Comparison of ENCODE assay signal across 8 cellular contexts in the genomic region with DNA sequence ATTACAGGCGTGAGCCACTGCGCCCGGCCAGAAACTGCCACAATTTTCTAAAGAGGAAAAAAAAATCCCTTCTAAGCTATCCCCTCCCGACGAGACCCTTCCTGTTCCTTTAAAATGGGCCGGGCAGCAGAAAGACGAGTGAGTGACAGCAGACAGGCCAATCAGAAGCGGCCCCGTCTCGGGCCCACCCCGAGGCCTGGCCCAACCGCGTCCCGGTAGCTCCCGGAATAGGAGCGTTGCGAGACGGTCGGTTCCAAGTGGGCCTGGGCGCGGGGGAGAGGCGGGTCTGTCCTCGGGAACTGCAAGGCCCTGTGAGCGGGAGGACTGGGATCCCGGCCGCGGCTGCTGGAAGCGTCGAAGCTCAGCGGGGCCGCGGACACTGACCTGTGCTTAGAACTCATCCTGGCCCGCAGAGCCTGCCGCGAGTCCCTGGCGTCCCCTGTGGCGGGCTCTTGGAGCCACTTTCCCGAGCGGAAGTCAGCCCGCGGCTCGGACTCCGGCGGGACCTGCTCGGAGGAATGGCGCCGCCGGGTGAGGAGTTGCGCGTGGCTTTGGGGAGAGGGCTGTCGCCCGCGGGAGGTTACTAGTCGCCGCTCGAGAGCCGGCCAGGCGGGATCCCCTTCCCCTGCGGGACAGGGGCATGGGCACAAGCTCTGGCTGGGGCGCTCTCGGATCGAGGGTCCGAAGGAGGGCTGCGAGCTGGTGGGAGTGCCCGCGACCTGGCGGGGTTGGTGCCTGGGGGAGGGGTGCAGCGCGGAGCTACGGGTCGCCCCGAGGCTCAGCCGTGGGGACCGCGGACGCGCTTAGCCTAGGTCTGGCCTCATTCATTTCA. TPM values are rescaled to one million over a fixed set of nuclear protein-coding genes. Genes with fewer than 3 reads are reported as not detected.
DNase-seq lines count a peak whose midpoint lies in the region; ATAC-seq and TF ChIP-seq lines count a peak whose summit lies in the region.

A gene (minus strand): TSS at position 710 of the 832 bp plus-strand sequence.
A gene (plus strand): TSS at position 492 of the 832 bp plus-strand sequence. CDS start 27 bp downstream, at position 519.

- H3K9me3 ChIP-seq in osteoblast (ENCODE audit: low read depth, low read length) (no peaks in the 10 kb centered on the region), thoracic aorta (no peaks in the 10 kb centered on the region)

- H3K4me1 Mint-ChIP-seq in activated naive CD8-positive, alpha-beta T cell treated with anti-CD3 and anti-CD28 coated beads for 36 hours, result peaks cover 35% of the 10 kb centered on the region
- peaks cover 13% of the 10 kb centered on the region for H3K4me1 Mint-ChIP-seq in glutamatergic neuron (ENCODE audit: low read depth, unreplicated experiment)

- peaks cover 31% of the 10 kb centered on the region for H4K20me1 ChIP-seq in osteoblast (ENCODE audit: insufficient read depth, low read length)

- peak within 1 kb of the TSS; percentile 95 for H2AFZ ChIP-seq in osteoblast (ENCODE audit: low read length)

- peak; percentile 94 for ATAC-seq in HG02642 (IDR thresholded peaks at IDR 0.05; ENCODE audit: poor library complexity, unreplicated experiment)
- peak; percentile 96 for ATAC-seq in thoracic aorta (ENCODE audit: insufficient number of reproducible peaks, low FRiP score, low read depth)

- H3K27me3 ChIP-seq in osteoblast (ENCODE audit: insufficient read depth, low read length) (no peaks in the 10 kb centered on the region), thoracic aorta (replicated peaks; ENCODE audit: insufficient read depth) (no peaks in the 10 kb centered on the region)

- H3K27ac ChIP-seq in osteoblast (ENCODE audit: low read depth, low read length), result peak within 1 kb of the TSS; percentile 93
- H3K27ac ChIP-seq in thoracic aorta, result peak within 1 kb of the TSS; percentile 90 to 99

- TF ChIP-seq CTCF in glutamatergic neuron (IDR thresholded peaks at IDR 0.05; ENCODE audit: partially characterized antibody, unreplicated experiment), result no peak
- TF ChIP-seq CTCF in osteoblast (IDR thresholded peaks at IDR 0.05; ENCODE audit: extremely low read depth, low read depth, low read length), result no peak
- no peak for TF ChIP-seq CTCF in thoracic aorta (IDR thresholded peaks at IDR 0.05)

- peak within 1 kb of the TSS; percentile 100 for H3K4me2 ChIP-seq in osteoblast (ENCODE audit: insufficient read depth, low read length)

- DNase-seq in NCI-H1105 (lab: John Stamatoyannopoulos, UW), result peak; percentile 97
- DNase-seq in SKM-1 (lab: John Stamatoyannopoulos, UW; ENCODE audit: unreplicated experiment), result peak; percentile 92
- DNase-seq in activated naive CD8-positive, alpha-beta T cell treated with anti-CD3 and anti-CD28 coated beads for 36 hours, result peak; percentile 94
- peak; percentile 98 for DNase-seq in glutamatergic neuron
- peak; percentile 97 for DNase-seq in osteoblast (ENCODE audit: insufficient read length, low spot score, missing footprints)
- DNase-seq in thoracic aorta (ENCODE audit: low spot score), result peak; percentile 89

- peak within 1 kb of the TSS; percentile 94 for H3K27ac Mint-ChIP-seq in activated naive CD8-positive, alpha-beta T cell treated with anti-CD3 and anti-CD28 coated beads for 36 hours
- peak within 1 kb of the TSS; percentile 97 for H3K27ac Mint-ChIP-seq in glutamatergic neuron (ENCODE audit: unreplicated experiment)

- peak; percentile 70 for TF ChIP-seq POLR2A in GM10847 (IDR thresholded peaks at IDR 0.05; ENCODE audit: extremely low read depth, insufficient read length)

- no peaks in the 10 kb centered on the region for H3K27me3 Mint-ChIP-seq in activated naive CD8-positive, alpha-beta T cell treated with anti-CD3 and anti-CD28 coated beads for 36 hours
- H3K27me3 Mint-ChIP-seq in glutamatergic neuron (ENCODE audit: unreplicated experiment), result peaks cover 8% of the 10 kb centered on the region

- peaks cover 16% of the 10 kb centered on the region for H3K36me3 Mint-ChIP-seq in activated naive CD8-positive, alpha-beta T cell treated with anti-CD3 and anti-CD28 coated beads for 36 hours
- H3K36me3 Mint-ChIP-seq in glutamatergic neuron (ENCODE audit: unreplicated experiment), result no peaks in the 10 kb centered on the region

- H3K4me3 ChIP-seq in osteoblast (ENCODE audit: insufficient read depth, low read length) (peak within 1 kb of the TSS; percentile 99), thoracic aorta (peak within 1 kb of the TSS; percentile 74)

- peaks cover 48% of the 10 kb centered on the region for H3K79me2 ChIP-seq in osteoblast (ENCODE audit: insufficient read depth, low read length)

- H3K9me3 Mint-ChIP-seq in activated naive CD8-positive, alpha-beta T cell treated with anti-CD3 and anti-CD28 coated beads for 36 hours, result no peaks in the 10 kb centered on the region
- H3K9me3 Mint-ChIP-seq in glutamatergic neuron (ENCODE audit: unreplicated experiment), result peaks cover 11% of the 10 kb centered on the region

- H3K4me3 Mint-ChIP-seq in activated naive CD8-positive, alpha-beta T cell treated with anti-CD3 and anti-CD28 coated beads for 36 hours, result peak within 1 kb of the TSS; percentile 87
- H3K4me3 Mint-ChIP-seq in glutamatergic neuron (ENCODE audit: unreplicated experiment), result peak within 1 kb of the TSS; percentile 97

- peaks cover 12% of the 10 kb centered on the region for H3K4me1 ChIP-seq in osteoblast (ENCODE audit: insufficient read depth, low read length)
- H3K4me1 ChIP-seq in thoracic aorta (ENCODE audit: control insufficient read depth in 1 of 2, low read depth in 2 of 2), result peaks cover 13 to 27% of the 10 kb centered on the region in 2 donors

- peaks cover 12% of the 10 kb centered on the region for H3K36me3 ChIP-seq in osteoblast (ENCODE audit: insufficient read depth, low read length)
- no peaks in the 10 kb centered on the region for H3K36me3 ChIP-seq in thoracic aorta

RNA-seq across cellular contexts. Expression of the first gene that starts in this region (rescaled TPM):
- total RNA-seq in activated naive CD8-positive, alpha-beta T cell treated with anti-CD3 and anti-CD28 coated beads for 36 hours, result 1 to 10 TPM; 2.2 to 3.0 TPM
- total RNA-seq in glutamatergic neuron (ENCODE audit: unreplicated experiment) (2.6 TPM), osteoblast (1.1 and 1.8 TPM in 2 replicates), thoracic aorta (10 to 100 TPM in 1 of 2 donors, 1 to 10 TPM in 1; 1.6 to 12.7 TPM)

RNA-seq across cellular contexts. Expression of the second gene that starts in this region (rescaled TPM):
- 100 to 1,000 TPM; 121 to 131 TPM for total RNA-seq in activated naive CD8-positive, alpha-beta T cell treated with anti-CD3 and anti-CD28 coated beads for 36 hours
- total RNA-seq in glutamatergic neuron (ENCODE audit: unreplicated experiment) (156 TPM), osteoblast (213 and 245 TPM in 2 replicates), thoracic aorta (100 to 1,000 TPM; 128 to 156 TPM)

Comparison
In these comparisons a context has a peak if more than half of its experiments do, and no peak if none do; other contexts are left out.
1. Peak in every context shown above with its lines: DNase-seq, ATAC-seq, H3K4me3 ChIP-seq and H3K27ac ChIP-seq.